Comparison of ENCODE assay signal across 25 cellular contexts in the genomic region with DNA sequence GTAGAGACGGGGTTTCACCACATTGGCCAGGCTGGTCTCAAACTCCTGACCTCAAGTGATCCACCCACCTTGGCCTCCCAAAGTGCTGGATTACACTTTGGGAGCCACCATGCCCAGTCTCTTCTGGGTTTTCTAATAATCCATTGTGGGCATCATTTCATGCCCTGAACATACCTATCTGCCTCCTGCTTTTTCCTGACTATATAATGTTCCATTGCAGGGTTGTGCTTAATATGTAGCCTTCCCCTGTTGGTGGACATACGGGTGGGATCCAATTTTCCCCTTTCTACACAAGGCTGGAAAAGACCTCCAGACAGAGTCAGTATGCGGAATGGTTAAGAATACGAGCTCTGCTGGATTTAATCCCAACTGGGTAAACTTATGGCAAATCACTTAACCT. TPM values are rescaled to one million over a fixed set of nuclear protein-coding genes. Genes with fewer than 3 reads are reported as not detected.
DNase-seq lines count a peak whose midpoint lies in the region; ATAC-seq and TF ChIP-seq lines count a peak whose summit lies in the region.
"Had no signal": no experiment of that assay in that cellular context is flagged by ENCODE, and none has a peak within 500 bp of the region (broad histone marks: within the 10 kb centered on the region; RNA-seq: fewer than 3 reads in every experiment).

No MANE protein-coding gene starts in this region.

- H3K9me3 ChIP-seq in endodermal cell (ENCODE audit: control insufficient read depth, low read length), result peaks cover 4% of the 10 kb centered on the region
- H3K9me3 ChIP-seq: Caco-2, MG63 had no signal

- no peaks in the 10 kb centered on the region for H3K27me3 Mint-ChIP-seq in activated CD4-positive, alpha-beta memory T cell treated with anti-CD3 and anti-CD28 coated beads, Interleukin-2, amount 10 ng/mL, durations not matched to agents 7 days and 5 days
- no peaks in the 10 kb centered on the region for H3K27me3 Mint-ChIP-seq in activated CD4-positive, alpha-beta memory T cell treated with anti-CD3 and anti-CD28 coated beads for 36 hours
- H3K27me3 Mint-ChIP-seq in activated naive CD8-positive, alpha-beta T cell treated with anti-CD3 and anti-CD28 coated beads, Interleukin-2, amount 10 ng/mL, durations not matched to agents 7 days and 5 days, result no peaks in the 10 kb centered on the region
- H3K27me3 Mint-ChIP-seq in activated naive CD8-positive, alpha-beta T cell treated with anti-CD3 and anti-CD28 coated beads for 36 hours, result no peaks in the 10 kb centered on the region
- H3K27me3 Mint-ChIP-seq in T-cell (no peaks in the 10 kb centered on the region), endodermal cell (ENCODE audit: insufficient read depth) (no peaks in the 10 kb centered on the region)
- H3K27me3 Mint-ChIP-seq in natural killer cell treated with Interleukin-12 subunit alpha and Interleukin-12 subunit beta and Interleukin-15 and Interleukin-18, amount 100 ng/mL, for 72 hours, result peaks cover 17 to 19% of the 10 kb centered on the region in 2 donors

- intact Hi-C loops in activated CD4-positive, alpha-beta memory T cell treated with anti-CD3 and anti-CD28 coated beads for 36 hours (cut with micrococcal nuclease), result loop anchor here (5.0 kb wide), 1 partner anchor 99 kb away; no protein-coding TSS in a partner anchor

- no peak for TF ChIP-seq CTCF in endodermal cell (conservative IDR thresholded peaks at IDR 0.05)

- POLR2A ChIA-PET in activated CD4-positive, alpha-beta memory T cell treated with anti-CD3 and anti-CD28 coated beads, Interleukin-2, amount 10 ng/mL, durations not matched to agents 7 days and 5 days (lab: Charles Lee), result interaction anchor here (0.9 to 1.4 kb wide), 3 partner anchors 14 to 88 kb away, joined by 3 to 12 read pairs (median 3); no protein-coding TSS in a partner anchor
- POLR2A ChIA-PET in activated CD4-positive, alpha-beta memory T cell treated with anti-CD3 and anti-CD28 coated beads for 36 hours (lab: Charles Lee), result no interaction called here
- POLR2A ChIA-PET in activated naive CD8-positive, alpha-beta T cell treated with anti-CD3 and anti-CD28 coated beads, Interleukin-2, amount 10 ng/mL, durations not matched to agents 7 days and 5 days (lab: Charles Lee), result interaction anchor here (1.1 to 3.4 kb wide), 3 partner anchors 12 to 90 kb away, joined by 3 to 36 read pairs (median 7); no protein-coding TSS in a partner anchor
- POLR2A ChIA-PET in T-cell (lab: Charles Lee), result interaction anchor here in 1 of 2 donors (0.7 kb wide), 1 partner anchor 1525 kb away, joined by 3 read pairs; no protein-coding TSS in a partner anchor

- H3K9me3 Mint-ChIP-seq in activated CD4-positive, alpha-beta memory T cell treated with anti-CD3 and anti-CD28 coated beads, Interleukin-2, amount 10 ng/mL, durations not matched to agents 7 days and 5 days, result peaks cover 6% of the 10 kb centered on the region
- peaks cover 2% of the 10 kb centered on the region for H3K9me3 Mint-ChIP-seq in activated CD4-positive, alpha-beta memory T cell treated with anti-CD3 and anti-CD28 coated beads for 36 hours
- H3K9me3 Mint-ChIP-seq in activated naive CD8-positive, alpha-beta T cell treated with anti-CD3 and anti-CD28 coated beads, Interleukin-2, amount 10 ng/mL, durations not matched to agents 7 days and 5 days, result peaks cover 1% of the 10 kb centered on the region
- peaks cover 4% of the 10 kb centered on the region for H3K9me3 Mint-ChIP-seq in activated naive CD8-positive, alpha-beta T cell treated with anti-CD3 and anti-CD28 coated beads for 36 hours
- H3K9me3 Mint-ChIP-seq in T-cell (no peaks in the 10 kb centered on the region), endodermal cell (peaks cover 2% of the 10 kb centered on the region)
- H3K9me3 Mint-ChIP-seq in natural killer cell treated with Interleukin-12 subunit alpha and Interleukin-12 subunit beta and Interleukin-15 and Interleukin-18, amount 100 ng/mL, for 72 hours, result no peaks in the 10 kb centered on the region
- H3K9me3 Mint-ChIP-seq: CD14-positive monocyte, IgD-negative memory B cell had no signal

- peaks cover 4% of the 10 kb centered on the region for H3K4me1 ChIP-seq in endodermal cell (ENCODE audit: control insufficient read depth, insufficient read depth, low read length)
- H3K4me1 ChIP-seq: Caco-2 had no signal

- no peak for ATAC-seq in activated naive CD8-positive, alpha-beta T cell treated with anti-CD3 and anti-CD28 coated beads, Interleukin-2, amount 10 ng/mL, durations not matched to agents 7 days and 5 days (ENCODE audit: low read depth)
- no peak for ATAC-seq in T-cell (replicated peaks in 1 of 4)
- no peak for ATAC-seq in natural killer cell treated with Interleukin-12 subunit alpha and Interleukin-12 subunit beta and Interleukin-15 and Interleukin-18, amount 100 ng/mL, for 72 hours
- ATAC-seq: GM12878, Panc1 had no signal

- CTCF ChIA-PET in activated CD4-positive, alpha-beta memory T cell treated with anti-CD3 and anti-CD28 coated beads, Interleukin-2, amount 10 ng/mL, durations not matched to agents 7 days and 5 days (lab: Charles Lee), result interaction anchor here (1.0 to 4.7 kb wide), 4 partner anchors 13 to 41 kb away, joined by 3 to 56 read pairs (median 5); no protein-coding TSS in a partner anchor
- CTCF ChIA-PET in activated CD4-positive, alpha-beta memory T cell treated with anti-CD3 and anti-CD28 coated beads for 36 hours (lab: Charles Lee), result interaction anchor here (0.9 to 3.9 kb wide), 6 partner anchors 12 to 100 kb away, joined by 3 to 48 read pairs (median 4); no protein-coding TSS in a partner anchor
- CTCF ChIA-PET in T-cell (lab: Charles Lee), result interaction anchor here in 1 of 2 donors (1.4 kb wide), 1 partner anchor 142 kb away, joined by 4 read pairs; a partner anchor contains a TSS

- H3K4me3 ChIP-seq in endodermal cell (ENCODE audit: low read length), result no peak overlapping the region
- H3K4me3 ChIP-seq: GM12878, MG63 had no signal

- H3K27me3 ChIP-seq in endodermal cell (ENCODE audit: control insufficient read depth, insufficient read depth, low read length, poor library complexity, severe bottlenecking), result no peaks in the 10 kb centered on the region
- H3K27me3 ChIP-seq: MG63 had no signal

- no peak overlapping the region for H3K4me3 Mint-ChIP-seq in activated CD4-positive, alpha-beta memory T cell treated with anti-CD3 and anti-CD28 coated beads, Interleukin-2, amount 10 ng/mL, durations not matched to agents 7 days and 5 days
- no peak overlapping the region for H3K4me3 Mint-ChIP-seq in activated CD4-positive, alpha-beta memory T cell treated with anti-CD3 and anti-CD28 coated beads for 36 hours
- H3K4me3 Mint-ChIP-seq in activated naive CD8-positive, alpha-beta T cell treated with anti-CD3 and anti-CD28 coated beads, Interleukin-2, amount 10 ng/mL, durations not matched to agents 7 days and 5 days, result peak overlapping the region; percentile 34
- H3K4me3 Mint-ChIP-seq in activated naive CD8-positive, alpha-beta T cell treated with anti-CD3 and anti-CD28 coated beads for 36 hours, result no peak overlapping the region
- peak overlapping the region in 1 of 3 donors; percentile 74 for H3K4me3 Mint-ChIP-seq in T-cell
- H3K4me3 Mint-ChIP-seq in natural killer cell treated with Interleukin-12 subunit alpha and Interleukin-12 subunit beta and Interleukin-15 and Interleukin-18, amount 100 ng/mL, for 72 hours, result peak overlapping the region; percentile 15
- no peak overlapping the region for H3K4me3 Mint-ChIP-seq in endodermal cell
- H3K4me3 Mint-ChIP-seq: CD14-positive monocyte had no signal

- H3K36me3 Mint-ChIP-seq in activated CD4-positive, alpha-beta memory T cell treated with anti-CD3 and anti-CD28 coated beads, Interleukin-2, amount 10 ng/mL, durations not matched to agents 7 days and 5 days (ENCODE audit: low read depth), result peaks cover 12% of the 10 kb centered on the region
- no peaks in the 10 kb centered on the region for H3K36me3 Mint-ChIP-seq in activated CD4-positive, alpha-beta memory T cell treated with anti-CD3 and anti-CD28 coated beads for 36 hours
- H3K36me3 Mint-ChIP-seq in activated naive CD8-positive, alpha-beta T cell treated with anti-CD3 and anti-CD28 coated beads, Interleukin-2, amount 10 ng/mL, durations not matched to agents 7 days and 5 days, result peaks cover 5% of the 10 kb centered on the region
- peaks cover 5% of the 10 kb centered on the region for H3K36me3 Mint-ChIP-seq in activated naive CD8-positive, alpha-beta T cell treated with anti-CD3 and anti-CD28 coated beads for 36 hours
- H3K36me3 Mint-ChIP-seq in T-cell (no peaks in the 10 kb centered on the region), endodermal cell (ENCODE audit: low read depth) (no peaks in the 10 kb centered on the region)
- peaks cover under 1% of the 10 kb centered on the region for H3K36me3 Mint-ChIP-seq in natural killer cell treated with Interleukin-12 subunit alpha and Interleukin-12 subunit beta and Interleukin-15 and Interleukin-18, amount 100 ng/mL, for 72 hours
- H3K36me3 Mint-ChIP-seq: CD14-positive monocyte had no signal

- H3K9ac ChIP-seq in endodermal cell (ENCODE audit: extremely low read depth, low read length, poor library complexity, severe bottlenecking), result no peak overlapping the region

- no peak overlapping the region for H3K27ac ChIP-seq in endodermal cell (ENCODE audit: low read depth, low read length)

- 86 to 98% methylated on average over 4 of the region's 4 CpGs for WGBS in endodermal cell (ENCODE audit: insufficient coverage in 1 of 2, insufficient read length in 1 of 2), 2 experiments

- H3K27ac Mint-ChIP-seq in activated CD4-positive, alpha-beta memory T cell treated with anti-CD3 and anti-CD28 coated beads, Interleukin-2, amount 10 ng/mL, durations not matched to agents 7 days and 5 days, result peak overlapping the region; percentile 84
- no peak overlapping the region for H3K27ac Mint-ChIP-seq in activated CD4-positive, alpha-beta memory T cell treated with anti-CD3 and anti-CD28 coated beads for 36 hours
- peak overlapping the region; percentile 82 for H3K27ac Mint-ChIP-seq in activated naive CD8-positive, alpha-beta T cell treated with anti-CD3 and anti-CD28 coated beads, Interleukin-2, amount 10 ng/mL, durations not matched to agents 7 days and 5 days
- H3K27ac Mint-ChIP-seq in activated naive CD8-positive, alpha-beta T cell treated with anti-CD3 and anti-CD28 coated beads for 36 hours, result no peak overlapping the region
- H3K27ac Mint-ChIP-seq in T-cell (peak overlapping the region; percentile 87 to 99), endodermal cell (no peak overlapping the region)
- peak overlapping the region; percentile 37 to 62 for H3K27ac Mint-ChIP-seq in natural killer cell treated with Interleukin-12 subunit alpha and Interleukin-12 subunit beta and Interleukin-15 and Interleukin-18, amount 100 ng/mL, for 72 hours

- H3K36me3 ChIP-seq in endodermal cell (ENCODE audit: control insufficient read depth, insufficient read depth, low read length), result no peaks in the 10 kb centered on the region
- H3K36me3 ChIP-seq: MG63 had no signal

- peaks cover 89% of the 10 kb centered on the region for H3K4me1 Mint-ChIP-seq in activated CD4-positive, alpha-beta memory T cell treated with anti-CD3 and anti-CD28 coated beads, Interleukin-2, amount 10 ng/mL, durations not matched to agents 7 days and 5 days
- peaks cover 76% of the 10 kb centered on the region for H3K4me1 Mint-ChIP-seq in activated CD4-positive, alpha-beta memory T cell treated with anti-CD3 and anti-CD28 coated beads for 36 hours (ENCODE audit: low read depth)
- H3K4me1 Mint-ChIP-seq in activated naive CD8-positive, alpha-beta T cell treated with anti-CD3 and anti-CD28 coated beads, Interleukin-2, amount 10 ng/mL, durations not matched to agents 7 days and 5 days, result peaks cover 70% of the 10 kb centered on the region
- peaks cover 67% of the 10 kb centered on the region for H3K4me1 Mint-ChIP-seq in activated naive CD8-positive, alpha-beta T cell treated with anti-CD3 and anti-CD28 coated beads for 36 hours
- H3K4me1 Mint-ChIP-seq in T-cell (peaks cover 86 to 94% (median 92%) of the 10 kb centered on the region in 3 donors), endodermal cell (peaks cover 8% of the 10 kb centered on the region)
- peaks cover 66 to 71% of the 10 kb centered on the region in 2 donors for H3K4me1 Mint-ChIP-seq in natural killer cell treated with Interleukin-12 subunit alpha and Interleukin-12 subunit beta and Interleukin-15 and Interleukin-18, amount 100 ng/mL, for 72 hours (ENCODE audit: low read depth in 2 of 2)

- DNase-seq in activated CD4-positive, alpha-beta memory T cell treated with anti-CD3 and anti-CD28 coated beads, Interleukin-2, amount 10 ng/mL, durations not matched to agents 7 days and 5 days, result no peak
- DNase-seq in activated CD4-positive, alpha-beta memory T cell treated with anti-CD3 and anti-CD28 coated beads for 36 hours, result no peak
- DNase-seq in activated naive CD8-positive, alpha-beta T cell treated with anti-CD3 and anti-CD28 coated beads, Interleukin-2, amount 10 ng/mL, durations not matched to agents 7 days and 5 days, result no peak
- no peak for DNase-seq in activated naive CD8-positive, alpha-beta T cell treated with anti-CD3 and anti-CD28 coated beads for 36 hours
- no peak for DNase-seq in T-cell
- DNase-seq in natural killer cell treated with Interleukin-12 subunit alpha and Interleukin-12 subunit beta and Interleukin-15 and Interleukin-18, amount 100 ng/mL, for 72 hours (ENCODE audit: low spot score), result no peak
- no peak for DNase-seq in stimulated activated CD4-positive, alpha-beta T cell treated with anti-CD3 and anti-CD28 coated beads, Interleukin-4, amount 100 ng/mL, for 4 hours
- no peak for DNase-seq in endodermal cell
- DNase-seq: Caco-2, DMS 273 treated with DMSO at 0.1 percent for 48 hours, DND-41, MG63, NCI-H1092, NCI-H1436, NCI-H1930, NCI-H2227 treated with DMSO at 0.1 percent for 48 hours, NCI-H510A treated with DMSO at 0.1 percent for 48 hours, NCI-H82, SIG-M5 had no signal

RNA-seq across cellular contexts. Expression of a gene that starts 3.5 kb away (rescaled TPM):
- under 1 TPM in 1 of 2 experiments, not detected in 1; 0.18 TPM for total RNA-seq in activated CD4-positive, alpha-beta memory T cell treated with anti-CD3 and anti-CD28 coated beads, Interleukin-2, amount 10 ng/mL, durations not matched to agents 7 days and 5 days
- not detected for total RNA-seq in activated CD4-positive, alpha-beta memory T cell treated with anti-CD3 and anti-CD28 coated beads for 36 hours
- 1 to 10 TPM; 9.3 to 9.9 TPM for total RNA-seq in activated naive CD8-positive, alpha-beta T cell treated with anti-CD3 and anti-CD28 coated beads, Interleukin-2, amount 10 ng/mL, durations not matched to agents 7 days and 5 days
- under 1 TPM; 0.27 to 0.32 TPM for total RNA-seq in activated naive CD8-positive, alpha-beta T cell treated with anti-CD3 and anti-CD28 coated beads for 36 hours
- total RNA-seq in T-cell (10 to 100 TPM in 2 of 5 donors, 1 to 10 TPM in 2, under 1 TPM in 1; 0.32 to 23.1 (median 5.3) TPM), endodermal cell (not detected)
- total RNA-seq in natural killer cell treated with Interleukin-12 subunit alpha and Interleukin-12 subunit beta and Interleukin-15 and Interleukin-18, amount 100 ng/mL, for 72 hours, result not detected
- not detected for polyA plus RNA-seq in endodermal cell (2013, experiment 1 of 2)
- polyA plus RNA-seq in endodermal cell (2013, experiment 2 of 2), result not detected
- total RNA-seq: Caco-2, GM12878, H4, LHCN-M2 had no signal
- polyA plus RNA-seq: CD14-positive monocyte, GM12878 had no signal

RNA-seq across cellular contexts. Expression of a gene that starts 22.1 kb away (rescaled TPM):
- 1 to 10 TPM; 1.9 to 4.3 TPM for total RNA-seq in activated CD4-positive, alpha-beta memory T cell treated with anti-CD3 and anti-CD28 coated beads, Interleukin-2, amount 10 ng/mL, durations not matched to agents 7 days and 5 days
- total RNA-seq in activated CD4-positive, alpha-beta memory T cell treated with anti-CD3 and anti-CD28 coated beads for 36 hours, result 1 to 10 TPM; 1.3 to 1.6 TPM
- 10 to 100 TPM in 1 of 2 experiments, 1 to 10 TPM in 1; 7.9 to 10.3 TPM for total RNA-seq in activated naive CD8-positive, alpha-beta T cell treated with anti-CD3 and anti-CD28 coated beads, Interleukin-2, amount 10 ng/mL, durations not matched to agents 7 days and 5 days
- 1 to 10 TPM; 4.9 to 5.1 TPM for total RNA-seq in activated naive CD8-positive, alpha-beta T cell treated with anti-CD3 and anti-CD28 coated beads for 36 hours
- total RNA-seq in T-cell (1 to 10 TPM; 3.0 to 7.3 (median 5.1) TPM), endodermal cell (10 to 100 TPM in 1 of 2 donors, 1 to 10 TPM in 1; 9.0 to 15.1 TPM)
- total RNA-seq in natural killer cell treated with Interleukin-12 subunit alpha and Interleukin-12 subunit beta and Interleukin-15 and Interleukin-18, amount 100 ng/mL, for 72 hours, result under 1 TPM in 1 of 2 donors, not detected in 1; 0.95 TPM
- polyA plus RNA-seq in endodermal cell (2013, experiment 1 of 2), result 5.9 TPM
- polyA plus RNA-seq in endodermal cell (2013, experiment 2 of 2), result 4.4 TPM
- total RNA-seq: H4, LHCN-M2 had no signal
- polyA plus RNA-seq: CD14-positive monocyte had no signal

RNA-seq across cellular contexts. Expression of a gene that starts 34.6 kb away (rescaled TPM):
- total RNA-seq in activated CD4-positive, alpha-beta memory T cell treated with anti-CD3 and anti-CD28 coated beads, Interleukin-2, amount 10 ng/mL, durations not matched to agents 7 days and 5 days, result not detected
- not detected for total RNA-seq in activated CD4-positive, alpha-beta memory T cell treated with anti-CD3 and anti-CD28 coated beads for 36 hours
- not detected for total RNA-seq in activated naive CD8-positive, alpha-beta T cell treated with anti-CD3 and anti-CD28 coated beads, Interleukin-2, amount 10 ng/mL, durations not matched to agents 7 days and 5 days
- not detected for total RNA-seq in activated naive CD8-positive, alpha-beta T cell treated with anti-CD3 and anti-CD28 coated beads for 36 hours
- total RNA-seq in T-cell (1 to 10 TPM in 2 of 5 donors, under 1 TPM in 1, not detected in 2; 0.95 to 1.3 (median 1.1) TPM), endodermal cell (1,000 to 10,000 TPM in 1 of 2 donors, 100 to 1,000 TPM in 1; 867 to 1,041 TPM)
- total RNA-seq in natural killer cell treated with Interleukin-12 subunit alpha and Interleukin-12 subunit beta and Interleukin-15 and Interleukin-18, amount 100 ng/mL, for 72 hours, result not detected
- polyA plus RNA-seq in endodermal cell (2013, experiment 1 of 2), result 195 TPM
- polyA plus RNA-seq in endodermal cell (2013, experiment 2 of 2), result 199 TPM
- total RNA-seq: H4 had no signal
- polyA plus RNA-seq: CD14-positive monocyte, IgD-negative memory B cell had no signal

RNA-seq across cellular contexts. Expression of a gene that starts 56.1 kb away (rescaled TPM):
- total RNA-seq in activated CD4-positive, alpha-beta memory T cell treated with anti-CD3 and anti-CD28 coated beads, Interleukin-2, amount 10 ng/mL, durations not matched to agents 7 days and 5 days, result 10 to 100 TPM; 49.7 to 52.3 TPM
- 10 to 100 TPM; 41.9 to 45.5 TPM for total RNA-seq in activated CD4-positive, alpha-beta memory T cell treated with anti-CD3 and anti-CD28 coated beads for 36 hours
- 10 to 100 TPM; 45.9 to 48.2 TPM for total RNA-seq in activated naive CD8-positive, alpha-beta T cell treated with anti-CD3 and anti-CD28 coated beads, Interleukin-2, amount 10 ng/mL, durations not matched to agents 7 days and 5 days
- total RNA-seq in activated naive CD8-positive, alpha-beta T cell treated with anti-CD3 and anti-CD28 coated beads for 36 hours, result 10 to 100 TPM; 43.8 to 45.9 TPM
- total RNA-seq in T-cell (10 to 100 TPM; 34.9 to 48.2 (median 42.9) TPM), endodermal cell (10 to 100 TPM; 51.1 to 55.1 TPM)
- 10 to 100 TPM; 63.5 to 87.7 TPM for total RNA-seq in natural killer cell treated with Interleukin-12 subunit alpha and Interleukin-12 subunit beta and Interleukin-15 and Interleukin-18, amount 100 ng/mL, for 72 hours
- 22.9 TPM for polyA plus RNA-seq in endodermal cell (2013, experiment 1 of 2)
- polyA plus RNA-seq in endodermal cell (2013, experiment 2 of 2), result 29.3 TPM

RNA-seq across cellular contexts. Expression of a gene that starts 58.3 kb away (rescaled TPM):
- total RNA-seq in activated CD4-positive, alpha-beta memory T cell treated with anti-CD3 and anti-CD28 coated beads, Interleukin-2, amount 10 ng/mL, durations not matched to agents 7 days and 5 days, result 1,000 to 10,000 TPM; 1,572 to 1,591 TPM
- 100 to 1,000 TPM; 261 to 291 TPM for total RNA-seq in activated CD4-positive, alpha-beta memory T cell treated with anti-CD3 and anti-CD28 coated beads for 36 hours
- total RNA-seq in activated naive CD8-positive, alpha-beta T cell treated with anti-CD3 and anti-CD28 coated beads, Interleukin-2, amount 10 ng/mL, durations not matched to agents 7 days and 5 days, result 1,000 to 10,000 TPM; 1,078 to 1,088 TPM
- 100 to 1,000 TPM; 263 to 278 TPM for total RNA-seq in activated naive CD8-positive, alpha-beta T cell treated with anti-CD3 and anti-CD28 coated beads for 36 hours
- total RNA-seq in T-cell, result 1,000 to 10,000 TPM in 4 of 5 donors, 100 to 1,000 TPM in 1; 994 to 1,121 (median 1,054) TPM
- total RNA-seq in natural killer cell treated with Interleukin-12 subunit alpha and Interleukin-12 subunit beta and Interleukin-15 and Interleukin-18, amount 100 ng/mL, for 72 hours, result 10 to 100 TPM in 1 of 2 donors, 1 to 10 TPM in 1; 8.1 to 17.2 TPM
- total RNA-seq in endodermal cell, result 1 to 10 TPM; 3.7 to 4.4 TPM
- 0.82 TPM for polyA plus RNA-seq in endodermal cell (2013, experiment 1 of 2)
- not detected for polyA plus RNA-seq in endodermal cell (2013, experiment 2 of 2)
- total RNA-seq: Caco-2, LHCN-M2 had no signal

Comparison
In these comparisons a context has a peak if more than half of its experiments do, and no peak if none do; other contexts are left out.
1. H3K27ac Mint-ChIP-seq: peak in activated CD4-positive, alpha-beta memory T cell treated with anti-CD3 and anti-CD28 coated beads, Interleukin-2, amount 10 ng/mL, durations not matched to agents 7 days and 5 days (single experiment), activated naive CD8-positive, alpha-beta T cell treated with anti-CD3 and anti-CD28 coated beads, Interleukin-2, amount 10 ng/mL, durations not matched to agents 7 days and 5 days (single experiment), T-cell (2 of 2) and natural killer cell treated with Interleukin-12 subunit alpha and Interleukin-12 subunit beta and Interleukin-15 and Interleukin-18, amount 100 ng/mL, for 72 hours (2 of 2); none in activated CD4-positive, alpha-beta memory T cell treated with anti-CD3 and anti-CD28 coated beads for 36 hours (single experiment), activated naive CD8-positive, alpha-beta T cell treated with anti-CD3 and anti-CD28 coated beads for 36 hours (single experiment) and endodermal cell (single experiment).
2. H3K4me3 Mint-ChIP-seq: peak in activated naive CD8-positive, alpha-beta T cell treated with anti-CD3 and anti-CD28 coated beads, Interleukin-2, amount 10 ng/mL, durations not matched to agents 7 days and 5 days (single experiment) and natural killer cell treated with Interleukin-12 subunit alpha and Interleukin-12 subunit beta and Interleukin-15 and Interleukin-18, amount 100 ng/mL, for 72 hours (single experiment); none in activated CD4-positive, alpha-beta memory T cell treated with anti-CD3 and anti-CD28 coated beads, Interleukin-2, amount 10 ng/mL, durations not matched to agents 7 days and 5 days (single experiment), activated CD4-positive, alpha-beta memory T cell treated with anti-CD3 and anti-CD28 coated beads for 36 hours (single experiment), activated naive CD8-positive, alpha-beta T cell treated with anti-CD3 and anti-CD28 coated beads for 36 hours (single experiment) and endodermal cell (single experiment).
3. RNA of a gene that starts 34.6 kb away (total RNA-seq): 867 to 1,041 TPM in endodermal cell; 0.95 to 1.3 TPM in T-cell, not detected in activated CD4-positive, alpha-beta memory T cell treated with anti-CD3 and anti-CD28 coated beads, Interleukin-2, amount 10 ng/mL, durations not matched to agents 7 days and 5 days, not detected in activated CD4-positive, alpha-beta memory T cell treated with anti-CD3 and anti-CD28 coated beads for 36 hours, not detected in activated naive CD8-positive, alpha-beta T cell treated with anti-CD3 and anti-CD28 coated beads, Interleukin-2, amount 10 ng/mL, durations not matched to agents 7 days and 5 days, not detected in activated naive CD8-positive, alpha-beta T cell treated with anti-CD3 and anti-CD28 coated beads for 36 hours and not detected in natural killer cell treated with Interleukin-12 subunit alpha and Interleukin-12 subunit beta and Interleukin-15 and Interleukin-18, amount 100 ng/mL, for 72 hours; every median in the first group is over 100 times any median in the second.